ENCODE assay signal across 31 cellular contexts in genomic region chr13:100148422-100148821, GRCh38.
"Had no signal": no experiment of that assay in that cellular context is flagged by ENCODE, and none has a peak within 500 bp of the region (broad histone marks: within the 10 kb centered on the region; RNA-seq: fewer than 3 reads in every experiment).

No MANE protein-coding gene starts in this region.

- H3K9me3 ChIP-seq: thyroid gland, vagina had no signal

- DNase-seq: activated CD4-positive, alpha-beta memory T cell treated with anti-CD3 and anti-CD28 coated beads for 36 hours; activated CD4-positive, alpha-beta T cell treated with anti-CD3 and anti-CD28 coated beads, Interleukin-2, amount 10 ng/mL, durations not matched to agents 24 days and 14 days; activated CD8-positive, alpha-beta memory T cell treated with anti-CD3 and anti-CD28 coated beads, Interleukin-2, amount 50 U/mL, for 4 hours; activated gamma-delta T cell treated with Interleukin-2 at 50 U/mL for 16 hours; activated naive CD4-positive, alpha-beta T cell treated with anti-CD3 and anti-CD28 coated beads, Interleukin-2, amount 50 U/mL, for 16 hours; activated T-cell treated with anti-CD3 and anti-CD28 coated beads, Interleukin-2, amount 50 U/mL, for 24 hours; amniotic stem cell; brain microvascular endothelial cell; caudate nucleus; cortex of kidney; effector memory CD8-positive, alpha-beta T cell; foreskin fibroblast; head of caudate nucleus; hippocampal formation; immature natural killer cell; kidney; midbrain; naive thymus-derived CD4-positive, alpha-beta T cell; occipital lobe; psoas muscle; stimulated activated CD4-positive, alpha-beta T cell treated with anti-CD3 and anti-CD28 coated beads, Interleukin-15, amount 100 ng/mL, for 24 hours; stimulated activated CD4-positive, alpha-beta T cell treated with anti-CD3 and anti-CD28 coated beads, Interleukin-2, amount 100 ng/mL, for 24 hours; stimulated activated naive B cell treated with anti-CD40 and anti-IgM and Interleukin-4, amounts not matched to agents 10 μg/mL and 1 μg/mL and 100 μg/mL, for 72 hours; stomach; thyroid gland; upper lobe of left lung had no signal

- H3K4me3 ChIP-seq: psoas muscle, stomach, thyroid gland, upper lobe of left lung, vagina had no signal

- ATAC-seq: activated CD4-positive, CD25-positive, alpha-beta regulatory T cell treated with anti-CD3 and anti-CD28 coated beads, Interleukin-2, amount 50 U/mL, for 24 hours; effector memory CD8-positive, alpha-beta T cell; naive thymus-derived CD4-positive, alpha-beta T cell; psoas muscle; stimulated activated naive B cell treated with anti-CD40 and anti-IgM and Interleukin-4, amounts not matched to agents 10 μg/mL and 1 μg/mL and 100 μg/mL, for 72 hours had no signal

- H3K27me3 ChIP-seq: brain microvascular endothelial cell, stomach, thyroid gland, upper lobe of left lung, vagina had no signal

- H3K9me3 Mint-ChIP-seq: activated CD4-positive, alpha-beta T cell treated with anti-CD3 and anti-CD28 coated beads, Interleukin-2, amount 10 ng/mL, durations not matched to agents 24 days and 14 days; effector memory CD8-positive, alpha-beta T cell had no signal

- H3K36me3 ChIP-seq: thyroid gland had no signal

- H3K4me3 Mint-ChIP-seq: activated CD4-positive, alpha-beta memory T cell treated with anti-CD3 and anti-CD28 coated beads for 36 hours; activated CD4-positive, alpha-beta T cell treated with anti-CD3 and anti-CD28 coated beads, Interleukin-2, amount 10 ng/mL, durations not matched to agents 24 days and 14 days; activated T-cell treated with anti-CD3 and anti-CD28 coated beads, Interleukin-2, amount 50 U/mL, for 24 hours; effector memory CD8-positive, alpha-beta T cell; immature natural killer cell; naive thymus-derived CD4-positive, alpha-beta T cell; neural crest cell; stimulated activated naive B cell treated with anti-CD40 and anti-IgM and Interleukin-4, amounts not matched to agents 10 μg/mL and 1 μg/mL and 100 μg/mL, for 72 hours had no signal

- H3K27ac Mint-ChIP-seq: activated CD4-positive, alpha-beta memory T cell treated with anti-CD3 and anti-CD28 coated beads for 36 hours; activated CD4-positive, alpha-beta T cell treated with anti-CD3 and anti-CD28 coated beads, Interleukin-2, amount 10 ng/mL, durations not matched to agents 24 days and 14 days; activated T-cell treated with anti-CD3 and anti-CD28 coated beads, Interleukin-2, amount 50 U/mL, for 24 hours; effector memory CD8-positive, alpha-beta T cell; immature natural killer cell; naive thymus-derived CD4-positive, alpha-beta T cell; stimulated activated naive B cell treated with anti-CD40 and anti-IgM and Interleukin-4, amounts not matched to agents 10 μg/mL and 1 μg/mL and 100 μg/mL, for 72 hours had no signal

- H3K4me1 ChIP-seq: parathyroid adenoma, psoas muscle, stomach, thyroid gland, upper lobe of left lung, vagina had no signal

- H3K4me1 Mint-ChIP-seq: activated CD4-positive, alpha-beta T cell treated with anti-CD3 and anti-CD28 coated beads, Interleukin-2, amount 10 ng/mL, durations not matched to agents 24 days and 14 days; immature natural killer cell; naive thymus-derived CD4-positive, alpha-beta T cell; stimulated activated naive B cell treated with anti-CD40 and anti-IgM and Interleukin-4, amounts not matched to agents 10 μg/mL and 1 μg/mL and 100 μg/mL, for 72 hours had no signal

- H3K27ac ChIP-seq: brain microvascular endothelial cell, parathyroid adenoma, psoas muscle, stomach, thyroid gland, upper lobe of left lung, vagina, VCaP had no signal

- H3K27me3 Mint-ChIP-seq: activated CD4-positive, alpha-beta memory T cell treated with anti-CD3 and anti-CD28 coated beads for 36 hours; activated CD4-positive, alpha-beta T cell treated with anti-CD3 and anti-CD28 coated beads, Interleukin-2, amount 10 ng/mL, durations not matched to agents 24 days and 14 days; activated T-cell treated with anti-CD3 and anti-CD28 coated beads, Interleukin-2, amount 50 U/mL, for 24 hours; effector memory CD8-positive, alpha-beta T cell; naive thymus-derived CD4-positive, alpha-beta T cell; stimulated activated naive B cell treated with anti-CD40 and anti-IgM and Interleukin-4, amounts not matched to agents 10 μg/mL and 1 μg/mL and 100 μg/mL, for 72 hours had no signal
